ENCODE assay signal across 1 cellular context in genomic region chr16:80899804-80900592, GRCh38.
TF ChIP-seq lines count a peak whose summit lies in the region.

No MANE protein-coding gene starts in this region.

TF ChIP-seq in SK-N-SH, 30 proteins besides CTCF, POLR2A, EP300 and RAD21 (continued from another document):
- no peak for TF ChIP-seq SMC3 (IDR thresholded peaks at IDR 0.05; ENCODE audit: low read depth, low read length)
- no peak for TF ChIP-seq MXI1 (IDR thresholded peaks at IDR 0.05; ENCODE audit: low read depth, low read length)
- no peak for TF ChIP-seq RXRA (IDR thresholded peaks at IDR 0.05; ENCODE audit: borderline replicate concordance, low read depth)
- TF ChIP-seq TCF12 (IDR thresholded peaks at IDR 0.05), result no peak
- no peak for TF ChIP-seq REST (IDR thresholded peaks at IDR 0.05; ENCODE audit: low read depth, low read length)
- TF ChIP-seq RFX5 (IDR thresholded peaks at IDR 0.05; ENCODE audit: low read length), result no peak
- TF ChIP-seq RCOR1 (IDR thresholded peaks at IDR 0.05; ENCODE audit: low read length), result no peak
- TF ChIP-seq MAX (IDR thresholded peaks at IDR 0.05; ENCODE audit: low read depth), result peak; percentile 76
- TF ChIP-seq GATA2 (CRISPR knock-in tag; IDR thresholded peaks at IDR 0.05), result no peak
- peak; percentile 50; the same call in 1 of the 2 replicates for TF ChIP-seq FOSL2 (IDR thresholded peaks at IDR 0.05; ENCODE audit: borderline replicate concordance, low read depth)
TF ChIP-seq in SK-N-SH: peak in this region for 5.
